ENCODE assay signal across 8 cellular contexts in genomic region chr6:116476021-116476678, GRCh38. TPM values are rescaled to one million over a fixed set of nuclear protein-coding genes. Genes with fewer than 3 reads are reported as not detected.
DNase-seq lines count a peak whose midpoint lies in the region; ATAC-seq and TF ChIP-seq lines count a peak whose summit lies in the region.

No MANE protein-coding gene starts in this region.

- no peaks in the 10 kb centered on the region for H3K27me3 ChIP-seq in gastrocnemius medialis

- H3K27ac Mint-ChIP-seq in activated CD4-positive, alpha-beta memory T cell treated with anti-CD3 and anti-CD28 coated beads, Interleukin-2, amount 10 ng/mL, durations not matched to agents 7 days and 5 days: peak overlapping the region; percentile 57

- TF ChIP-seq CTCF in lower leg skin (IDR thresholded peaks at IDR 0.05) (no peak), gastrocnemius medialis (IDR thresholded peaks at IDR 0.05 in 4 of 5, conservative IDR thresholded peaks at IDR 0.05 in 1 of 5) (no peak)

- ATAC-seq in GM19452 (IDR thresholded peaks at IDR 0.05; ENCODE audit: unreplicated experiment) (peak; percentile 100), HG03378 (IDR thresholded peaks at IDR 0.05; ENCODE audit: unreplicated experiment) (peak; percentile 100), gastrocnemius medialis (no peak), SK-N-SH treated with all-trans-retinoic acid at 6 μM for 48 hours (no peak)
- peak; percentile 63 for ATAC-seq in stimulated activated naive CD8-positive, alpha-beta T cell treated with anti-CD3 and anti-CD28 coated beads, Interleukin-15, Interleukin-2, amounts not matched to agents 100 U/mL and 50 U/mL, for 24 hours

- no peaks in the 10 kb centered on the region for H3K4me1 ChIP-seq in gastrocnemius medialis

- H3K9me3 Mint-ChIP-seq in activated CD4-positive, alpha-beta memory T cell treated with anti-CD3 and anti-CD28 coated beads, Interleukin-2, amount 10 ng/mL, durations not matched to agents 7 days and 5 days: no peaks in the 10 kb centered on the region

- H3K4me3 ChIP-seq in lower leg skin (ENCODE audit: low read depth, poor library complexity, severe bottlenecking): no peak overlapping the region
- no peak overlapping the region for H3K4me3 ChIP-seq in gastrocnemius medialis

- H3K4me1 Mint-ChIP-seq in activated CD4-positive, alpha-beta memory T cell treated with anti-CD3 and anti-CD28 coated beads, Interleukin-2, amount 10 ng/mL, durations not matched to agents 7 days and 5 days: peaks cover 25% of the 10 kb centered on the region

- CTCF ChIA-PET in activated CD4-positive, alpha-beta memory T cell treated with anti-CD3 and anti-CD28 coated beads, Interleukin-2, amount 10 ng/mL, durations not matched to agents 7 days and 5 days (lab: Charles Lee): no interaction called here

- TF ChIP-seq POLR2A in lower leg skin (IDR thresholded peaks at IDR 0.05) (no peak), gastrocnemius medialis (IDR thresholded peaks at IDR 0.05) (no peak)

- peak; percentile 38 for DNase-seq in EH (ENCODE audit: low read depth)
- peak; percentile 69 for DNase-seq in activated CD4-positive, alpha-beta memory T cell treated with anti-CD3 and anti-CD28 coated beads, Interleukin-2, amount 10 ng/mL, durations not matched to agents 7 days and 5 days
- DNase-seq in stimulated activated naive CD8-positive, alpha-beta T cell treated with anti-CD3 and anti-CD28 coated beads, Interleukin-15, Interleukin-2, amounts not matched to agents 100 U/mL and 50 U/mL, for 24 hours: no peak
- DNase-seq in lower leg skin (ENCODE audit: low spot score in 2 of 2): no peak
- DNase-seq in gastrocnemius medialis: no peak

- no peaks in the 10 kb centered on the region for H3K9me3 ChIP-seq in gastrocnemius medialis

- H3K27me3 Mint-ChIP-seq in activated CD4-positive, alpha-beta memory T cell treated with anti-CD3 and anti-CD28 coated beads, Interleukin-2, amount 10 ng/mL, durations not matched to agents 7 days and 5 days: peaks cover 17% of the 10 kb centered on the region

- no peak overlapping the region for H3K27ac ChIP-seq in gastrocnemius medialis

- intact Hi-C loops in lower leg skin (cut with DNase I; ENCODE audit: low total_unique reads) (no loop called here), gastrocnemius medialis (cut with DNase I; ENCODE audit: low total_unique reads) (no loop called here)

- 63 to 66% methylated on average over 4 of the region's 4 CpGs for WGBS in lower leg skin, 2 donors

- in situ Hi-C loops in gastrocnemius medialis (cut with MboI; ENCODE audit: low sequenced_read_pairs in 4 of 4): no loop called here

- H3K36me3 ChIP-seq in gastrocnemius medialis: no peaks in the 10 kb centered on the region

- H3K36me3 Mint-ChIP-seq in activated CD4-positive, alpha-beta memory T cell treated with anti-CD3 and anti-CD28 coated beads, Interleukin-2, amount 10 ng/mL, durations not matched to agents 7 days and 5 days (ENCODE audit: low read depth): no peaks in the 10 kb centered on the region

- no peak overlapping the region for H3K4me3 Mint-ChIP-seq in activated CD4-positive, alpha-beta memory T cell treated with anti-CD3 and anti-CD28 coated beads, Interleukin-2, amount 10 ng/mL, durations not matched to agents 7 days and 5 days

- POLR2A ChIA-PET in activated CD4-positive, alpha-beta memory T cell treated with anti-CD3 and anti-CD28 coated beads, Interleukin-2, amount 10 ng/mL, durations not matched to agents 7 days and 5 days (lab: Charles Lee): interaction anchor here (2.2 kb wide), 1 partner anchor 197 kb away, joined by 5 read pairs; the partner anchor contains the start of gene TSPYL1

TF ChIP-seq in SK-N-SH treated with all-trans-retinoic acid at 6 μM for 48 hours, 23 proteins besides CTCF, POLR2A, EP300 and RAD21:
- no peak for TF ChIP-seq RARB (CRISPR knock-in tag; IDR thresholded peaks at IDR 0.05)
- TF ChIP-seq ZFP3 (CRISPR knock-in tag; IDR thresholded peaks at IDR 0.05): no peak
- no peak for TF ChIP-seq OSR1 (CRISPR knock-in tag; IDR thresholded peaks at IDR 0.05)
- TF ChIP-seq ARNTL (CRISPR knock-in tag; IDR thresholded peaks at IDR 0.05; ENCODE audit: borderline replicate concordance, low read depth): no peak
- no peak for TF ChIP-seq CSDC2 (CRISPR knock-in tag; IDR thresholded peaks at IDR 0.05)
- TF ChIP-seq CSRNP3 (CRISPR knock-in tag; IDR thresholded peaks at IDR 0.05): no peak

RNA-seq across cellular contexts. Expression of gene CALHM6, which starts 15.0 kb away (rescaled TPM):
- total RNA-seq in activated CD4-positive, alpha-beta memory T cell treated with anti-CD3 and anti-CD28 coated beads, Interleukin-2, amount 10 ng/mL, durations not matched to agents 7 days and 5 days: 10 to 100 TPM; 11.2 to 13.1 TPM
- total RNA-seq in lower leg skin (1 to 10 TPM in 2 of 4 donors, under 1 TPM in 1, not detected in 1; 0.65 to 3.3 (median 2.6) TPM), gastrocnemius medialis (1 to 10 TPM in 1 of 4 donors, under 1 TPM in 3; 0.63 to 2.3 (median 0.86) TPM)

RNA-seq across cellular contexts. Expression of gene CALHM5, which starts 35.3 kb away (rescaled TPM):
- total RNA-seq in activated CD4-positive, alpha-beta memory T cell treated with anti-CD3 and anti-CD28 coated beads, Interleukin-2, amount 10 ng/mL, durations not matched to agents 7 days and 5 days: not detected
- 1 to 10 TPM in 3 of 4 donors, under 1 TPM in 1; 0.34 to 3.9 (median 1.7) TPM for total RNA-seq in lower leg skin
- 1 to 10 TPM in 1 of 4 donors, under 1 TPM in 3; 0.56 to 1.5 (median 0.82) TPM for total RNA-seq in gastrocnemius medialis

Comparison
In these comparisons a context has a peak if more than half of its experiments do, and no peak if none do; other contexts are left out.
1. DNase-seq: peak in EH (single experiment) and activated CD4-positive, alpha-beta memory T cell treated with anti-CD3 and anti-CD28 coated beads, Interleukin-2, amount 10 ng/mL, durations not matched to agents 7 days and 5 days (single experiment); none in stimulated activated naive CD8-positive, alpha-beta T cell treated with anti-CD3 and anti-CD28 coated beads, Interleukin-15, Interleukin-2, amounts not matched to agents 100 U/mL and 50 U/mL, for 24 hours (single experiment), lower leg skin (0 of 2) and gastrocnemius medialis (0 of 2).
2. ATAC-seq: peak in GM19452 (single experiment), HG03378 (single experiment) and stimulated activated naive CD8-positive, alpha-beta T cell treated with anti-CD3 and anti-CD28 coated beads, Interleukin-15, Interleukin-2, amounts not matched to agents 100 U/mL and 50 U/mL, for 24 hours (single experiment); none in gastrocnemius medialis (0 of 2) and SK-N-SH treated with all-trans-retinoic acid at 6 μM for 48 hours (single experiment).